11 cellular contexts compared by ENCODE assay signal in genomic region chr1:56453722-56454078, GRCh38.
"Had no signal": no experiment of that assay in that cellular context is flagged by ENCODE, and none has a peak within 500 bp of the region (broad histone marks: within the 10 kb centered on the region; RNA-seq: fewer than 3 reads in every experiment).

No MANE protein-coding gene starts in this region.

- H3K27me3 ChIP-seq: neutrophil, tibial nerve had no signal

- H3K4me3 Mint-ChIP-seq: activated naive CD4-positive, alpha-beta T cell treated with anti-CD3 and anti-CD28 coated beads for 36 hours; activated T-helper 17 cell treated with anti-CD3 and anti-CD28 coated beads, Interleukin-2, amount 50 U/mL, for 72 hours; effector memory CD8-positive, alpha-beta T cell; memory B cell; T-helper 17 cell had no signal

- H3K36me3 Mint-ChIP-seq: memory B cell had no signal

- H3K27ac ChIP-seq: neutrophil had no signal

- H3K4me3 ChIP-seq: tibial nerve had no signal

- H3K9me3 Mint-ChIP-seq: activated naive CD4-positive, alpha-beta T cell treated with anti-CD3 and anti-CD28 coated beads for 36 hours; activated T-helper 17 cell treated with anti-CD3 and anti-CD28 coated beads, Interleukin-2, amount 50 U/mL, for 72 hours; memory B cell had no signal

- DNase-seq: activated CD4-positive, alpha-beta T cell treated with anti-CD3 and anti-CD28 coated beads, Interleukin-2, amount 50 U/mL, for 1 hour; activated CD4-positive, CD25-positive, alpha-beta regulatory T cell; activated naive CD4-positive, alpha-beta T cell treated with anti-CD3 and anti-CD28 coated beads for 36 hours; activated T-cell treated with anti-CD3 and anti-CD28 coated beads for 4 hours; effector memory CD8-positive, alpha-beta T cell; small intestine; T-helper 17 cell had no signal

- H3K36me3 ChIP-seq: neutrophil, tibial nerve had no signal

- H3K9me3 ChIP-seq: neutrophil, tibial nerve had no signal

- H3K4me1 Mint-ChIP-seq: activated T-helper 17 cell treated with anti-CD3 and anti-CD28 coated beads, Interleukin-2, amount 50 U/mL, for 72 hours; T-helper 17 cell had no signal

- H3K27ac Mint-ChIP-seq: activated naive CD4-positive, alpha-beta T cell treated with anti-CD3 and anti-CD28 coated beads for 36 hours; activated T-helper 17 cell treated with anti-CD3 and anti-CD28 coated beads, Interleukin-2, amount 50 U/mL, for 72 hours; effector memory CD8-positive, alpha-beta T cell; memory B cell; T-helper 17 cell had no signal

- ATAC-seq: activated T-helper 17 cell treated with anti-CD3 and anti-CD28 coated beads, Interleukin-2, amount 50 U/mL, for 72 hours; effector memory CD8-positive, alpha-beta T cell; T-helper 17 cell had no signal
